ENCODE assay signal across 8 cellular contexts in genomic region chr14:89027097-89027740, GRCh38.
A peak's percentile ranks its signal among the peaks of the same experiment; 100 is the strongest.
DNase-seq lines count a peak whose midpoint lies in the region; ATAC-seq and TF ChIP-seq lines count a peak whose summit lies in the region.

No MANE protein-coding gene starts in this region.

- H3K4me3 ChIP-seq in ACC112 (ENCODE audit: low read depth, low read length): peak overlapping the region; percentile 85
- H3K4me3 ChIP-seq in OCI-LY1 (ENCODE audit: low read depth, low read length, poor library complexity, severe bottlenecking): peak overlapping the region; percentile 43
- H3K4me3 ChIP-seq in neutrophil (ENCODE audit: low read depth in 1 of 2, low read length in 1 of 2): peak overlapping the region; percentile 64 to 73
- peak overlapping the region; percentile 52 for H3K4me3 ChIP-seq in suprapubic skin

- ATAC-seq in GM18520 (IDR thresholded peaks at IDR 0.05; ENCODE audit: unreplicated experiment) (peak; percentile 57), HG03064 (IDR thresholded peaks at IDR 0.05; ENCODE audit: low read depth, unreplicated experiment) (peak; percentile 86)

- H3K27me3 ChIP-seq in ACC112 (ENCODE audit: insufficient read depth, low read length) (peaks cover 51% of the 10 kb centered on the region), OCI-LY1 (ENCODE audit: insufficient read depth, low read length) (0 out of 2 replicates have a peak, but pooled peaks cover 5% of the 10 kb centered on the region), neutrophil (peaks cover 50% of the 10 kb centered on the region), suprapubic skin (peaks cover 31% of the 10 kb centered on the region)

- H3F3A ChIP-seq in OCI-LY1 (ENCODE audit: insufficient read depth, low read length): no peaks in the 10 kb centered on the region

- TF ChIP-seq EP300 in suprapubic skin (IDR thresholded peaks at IDR 0.05): no peak

- peak; percentile 80 for TF ChIP-seq CTCF in OCI-LY1 (IDR thresholded peaks at IDR 0.05; ENCODE audit: low read length)
- peak; percentile 77 for TF ChIP-seq CTCF in neutrophil (IDR thresholded peaks at IDR 0.05)
- peak; percentile 72 to 92 for TF ChIP-seq CTCF in suprapubic skin (IDR thresholded peaks at IDR 0.05)

- H3K4me1 ChIP-seq in ACC112 (ENCODE audit: control insufficient read depth, insufficient read depth, low read length, unreplicated experiment) (peaks cover 5% of the 10 kb centered on the region), OCI-LY1 (ENCODE audit: insufficient read depth, low read length, severe bottlenecking) (peaks cover 4% of the 10 kb centered on the region), neutrophil (ENCODE audit: control insufficient read depth in 1 of 2, insufficient read depth in 1 of 2, low read depth in 1 of 2, low read length in 1 of 2) (peaks cover 20 to 30% of the 10 kb centered on the region in 2 experiments), suprapubic skin (peaks cover 22% of the 10 kb centered on the region)

- H3K9me3 ChIP-seq in OCI-LY1 (ENCODE audit: low read length) (no peaks in the 10 kb centered on the region), neutrophil (no peaks in the 10 kb centered on the region), suprapubic skin (no peaks in the 10 kb centered on the region)

- H4K20me1 ChIP-seq in OCI-LY1 (ENCODE audit: insufficient read depth, low read length): no peaks in the 10 kb centered on the region

- H3K27ac ChIP-seq in ACC112 (ENCODE audit: low read depth, low read length) (no peak overlapping the region), OCI-LY1 (ENCODE audit: low read depth, low read length, poor library complexity, severe bottlenecking) (no peak overlapping the region), neutrophil (no peak overlapping the region), suprapubic skin (no peak overlapping the region)

- DNase-seq in activated gamma-delta T cell treated with anti-CD3 and anti-CD28 coated beads, Interleukin-2, amount 50 U/mL, for 16 hours (ENCODE audit: low read depth): peak; percentile 36
- DNase-seq in glomerular visceral epithelial cell (ENCODE audit: extremely low spot score) (peak; percentile 71), suprapubic skin (ENCODE audit: low spot score in 2 of 2) (no peak)

- TF ChIP-seq POLR2A in suprapubic skin (IDR thresholded peaks at IDR 0.05): no peak

- 6% methylated on average over 10 of the region's 68 CpGs for WGBS in suprapubic skin

- H3K4me2 ChIP-seq in OCI-LY1 (ENCODE audit: low read length): peak overlapping the region; percentile 53

- H3K9me2 ChIP-seq in OCI-LY1 (ENCODE audit: low read depth, low read length): no peaks in the 10 kb centered on the region

- H2AFZ ChIP-seq in ACC112 (ENCODE audit: low read length, unreplicated experiment) (peak overlapping the region; percentile 98), OCI-LY1 (ENCODE audit: low read length) (no peak overlapping the region)

- H3K36me3 ChIP-seq in ACC112 (ENCODE audit: insufficient read depth, low read length) (no peaks in the 10 kb centered on the region), OCI-LY1 (ENCODE audit: insufficient read depth, low read length) (no peaks in the 10 kb centered on the region), neutrophil (no peaks in the 10 kb centered on the region), suprapubic skin (no peaks in the 10 kb centered on the region)

- H3K79me2 ChIP-seq in ACC112 (ENCODE audit: control insufficient read depth, insufficient read depth, low read length, unreplicated experiment) (no peaks in the 10 kb centered on the region), OCI-LY1 (ENCODE audit: insufficient read depth, low read length) (no peaks in the 10 kb centered on the region)

- no peak overlapping the region for H3K9ac ChIP-seq in OCI-LY1 (ENCODE audit: low read length)

Comparison
In these comparisons a context has a peak if more than half of its experiments do, and no peak if none do; other contexts are left out.
1. DNase-seq: peak in activated gamma-delta T cell treated with anti-CD3 and anti-CD28 coated beads, Interleukin-2, amount 50 U/mL, for 16 hours (single experiment) and glomerular visceral epithelial cell (single experiment); none in suprapubic skin (0 of 2).
2. Peak in every context shown above with its lines, with median percentiles within 50 percentile points of each other: H3K4me3 ChIP-seq and CTCF ChIP-seq.